Comparison of ENCODE assay signal across 24 cellular contexts in genomic region chr5:149881069-149881622, GRCh38.
"Had no signal": no experiment of that assay in that cellular context is flagged by ENCODE, and none has a peak within 500 bp of the region (broad histone marks: within the 10 kb centered on the region; RNA-seq: fewer than 3 reads in every experiment).

No MANE protein-coding gene starts in this region.

- H3K9me3 ChIP-seq: SJSA1 had no signal

- H3K4me3 ChIP-seq: SJSA1, SK-N-MC had no signal

- H3K36me3 ChIP-seq: SJSA1 had no signal

- H3K27me3 ChIP-seq: SJSA1 had no signal

- FAIRE-seq: HepG2, RCC 7860 had no signal

- H3K9ac ChIP-seq: KMS-11 had no signal

- H3K4me2 ChIP-seq: KMS-11 had no signal

- H3K27ac ChIP-seq: KMS-11, SJSA1, SK-N-MC had no signal

- DNase-seq: IMR-90, Kasumi-1, NCI-H1092, NCI-H1105 treated with DMSO at 0.1 percent for 48 hours, NCI-H1417 treated with DMSO at 0.1 percent for 48 hours, NCI-H146, NCI-H1694 treated with DMSO at 0.1 percent for 48 hours, NCI-H1930, NCI-H2081, NCI-H2107, NCI-H226, NCI-H446, NCI-H510A, NCI-H524 treated with DMSO at 0.1 percent for 48 hours, NCI-H69, NCI-H774, Right ventricle myocardium superior, RPMI8226, SIG-M5 had no signal

- ATAC-seq: HepG2 had no signal
